Comparison of ENCODE assay signal across 27 cellular contexts in genomic region chr3:151894219-151894618, GRCh38. TPM values are rescaled to one million over a fixed set of nuclear protein-coding genes. Genes with fewer than 3 reads are reported as not detected.
DNase-seq lines count a peak whose midpoint lies in the region; ATAC-seq and TF ChIP-seq lines count a peak whose summit lies in the region.
"Had no signal": no experiment of that assay in that cellular context is flagged by ENCODE, and none has a peak within 500 bp of the region (broad histone marks: within the 10 kb centered on the region; RNA-seq: fewer than 3 reads in every experiment).

No MANE protein-coding gene starts in this region.

- no peak overlapping the region for H3K4me2 ChIP-seq in GM23338
- no peak overlapping the region for H3K4me2 ChIP-seq in IMR-90 (ENCODE audit: low read depth, low read length)
- H3K4me2 ChIP-seq in OCI-LY7 (ENCODE audit: low read length): no peak overlapping the region
- no peak overlapping the region for H3K4me2 ChIP-seq in neuronal stem cell (ENCODE audit: insufficient read depth, low read length, poor library complexity, severe bottlenecking)

- no peak overlapping the region for H3K23ac ChIP-seq in IMR-90 (ENCODE audit: low read depth, low read length)
- no peak overlapping the region for H3K23ac ChIP-seq in neuronal stem cell (ENCODE audit: low read depth, low read length, poor library complexity)

- no peak for TF ChIP-seq RAD21 in IMR-90 (IDR thresholded peaks at IDR 0.05; ENCODE audit: low read length)

- DNase-seq in GM23338 (ENCODE audit: low spot score) (no peak), IMR-90 (no peak), OCI-LY7 (ENCODE audit: low spot score) (no peak), neuronal stem cell (ENCODE audit: low spot score) (no peak), occipital lobe (lab: John Stamatoyannopoulos, UW) (no peak), COR-L47 (lab: John Stamatoyannopoulos, UW) (no peak), SKM-1 treated with dmso at 0.1 percent for 144 hours (lab: John Stamatoyannopoulos, UW; ENCODE audit: unreplicated experiment) (no peak)
- DNase-seq: Caco-2; CD4-positive, alpha-beta T cell; DMS 273 treated with DMSO at 0.1 percent for 48 hours; DMS79 treated with DMSO at 0.1 percent for 48 hours; HFFc6; MM.1S; NCI-H1048; NCI-H1417 treated with DMSO at 0.1 percent for 48 hours; NCI-H187 treated with DMSO at 0.1 percent for 48 hours; NCI-H2107; NCI-H446 treated with DMSO at 0.1 percent for 48 hours; NCI-H69; NK-92 treated with Interleukin-12 subunit alpha and Interleukin-12 subunit beta, amount 100 ng/mL, for 24 hours; Peyer's patch; SJCRH30; T1000 had no signal

- TF ChIP-seq POLR2A in IMR-90 (IDR thresholded peaks at IDR 0.05; ENCODE audit: low read depth, low read length): no peak

- ATAC-seq in GM23338: no peak
- no peak for ATAC-seq in IMR-90 (ENCODE audit: low read depth)

- H2BK5ac ChIP-seq in IMR-90 (ENCODE audit: low read depth, low read length, poor library complexity, severe bottlenecking) (no peak overlapping the region), neuronal stem cell (ENCODE audit: low read length) (no peak overlapping the region)

- no peak overlapping the region for H4K91ac ChIP-seq in IMR-90 (ENCODE audit: insufficient read depth, low read depth, low read length)
- no peak overlapping the region for H4K91ac ChIP-seq in neuronal stem cell (ENCODE audit: low read depth, low read length, poor library complexity)

- intact Hi-C loops in IMR-90 (cut with micrococcal nuclease): no loop called here
- intact Hi-C loops in OCI-LY7 (cut with micrococcal nuclease; ENCODE audit: unreplicated experiment): no loop called here

- H4K8ac ChIP-seq in IMR-90 (ENCODE audit: low read depth in 2 of 2, low read length in 2 of 2): no peak overlapping the region
- H4K8ac ChIP-seq in neuronal stem cell (ENCODE audit: low read depth, low read length): no peak overlapping the region

- H3F3A ChIP-seq in GM23338 (replicated peaks; ENCODE audit: low read depth): no peaks in the 10 kb centered on the region

- no peak overlapping the region for H3K27ac Mint-ChIP-seq in GM23338
- H3K27ac Mint-ChIP-seq: CD4-positive, alpha-beta T cell; HFFc6; T-helper 1 cell treated with Interleukin-12 subunit alpha and Interleukin-12 subunit beta and Interleukin-4 antibody, amounts not matched to agents 30 μg/mL and 1 μg/mL, for 36 hours had no signal

- in situ Hi-C loops in IMR-90 (cut with MboI; ENCODE audit: low sequenced_read_pairs): no loop called here

- no peaks in the 10 kb centered on the region for H3K9me3 Mint-ChIP-seq in GM23338
- H3K9me3 Mint-ChIP-seq: HFFc6 had no signal

- H3K27ac ChIP-seq in GM23338 (ENCODE audit: low read depth) (no peak overlapping the region), IMR-90 (ENCODE audit: insufficient read depth, low read length) (no peak overlapping the region), OCI-LY7 (ENCODE audit: low read depth, low read length, poor library complexity, severe bottlenecking) (no peak overlapping the region), neuronal stem cell (replicated peaks; ENCODE audit: low read length) (no peak overlapping the region)
- H3K27ac ChIP-seq: Peyer's patch, SJCRH30 had no signal

- no peak overlapping the region for H2AK9ac ChIP-seq in IMR-90 (replicated peaks; ENCODE audit: low read depth, low read length, poor library complexity)

- peaks cover 8% of the 10 kb centered on the region; the same call in 1 of the 2 replicates for H3K4me1 ChIP-seq in GM23338 (ENCODE audit: insufficient read depth)
- peaks cover 2% of the 10 kb centered on the region; the same call in 1 of the 2 replicates for H3K4me1 ChIP-seq in IMR-90 (ENCODE audit: control insufficient read depth, insufficient read depth, low read length)
- H3K4me1 ChIP-seq in OCI-LY7 (ENCODE audit: insufficient read depth, low read length, poor library complexity, severe bottlenecking): no peaks in the 10 kb centered on the region
- H3K4me1 ChIP-seq in neuronal stem cell (ENCODE audit: control insufficient read depth in 2 of 2, insufficient read depth in 1 of 2, low read depth in 1 of 2, low read length in 2 of 2): no peaks in the 10 kb centered on the region
- H3K4me1 ChIP-seq: Peyer's patch had no signal

- no peak overlapping the region for H2BK12ac ChIP-seq in neuronal stem cell (ENCODE audit: low read length)

- H3K27me3 ChIP-seq in GM23338 (ENCODE audit: insufficient read depth) (no peaks in the 10 kb centered on the region), IMR-90 (ENCODE audit: control insufficient read depth, insufficient read depth, low read length) (no peaks in the 10 kb centered on the region), neuronal stem cell (ENCODE audit: control insufficient read depth in 3 of 3, insufficient read depth in 3 of 3, low read depth in 1 of 3, low read length in 3 of 3) (peaks cover 0 to 2% (median 0%) of the 10 kb centered on the region in 3 experiments)
- H3K27me3 ChIP-seq: Peyer's patch, SJCRH30 had no signal

- no peak overlapping the region for H4K5ac ChIP-seq in IMR-90 (ENCODE audit: low read depth, low read length)

- H3K4me3 ChIP-seq in GM23338 (no peak overlapping the region), IMR-90 (ENCODE audit: insufficient read depth, low read depth, low read length) (no peak overlapping the region), OCI-LY7 (ENCODE audit: low read depth, low read length, poor library complexity, severe bottlenecking) (no peak overlapping the region), neuronal stem cell (ENCODE audit: low read length in 2 of 2) (no peak overlapping the region)
- H3K4me3 ChIP-seq: Peyer's patch, SJCRH30 had no signal

- TF ChIP-seq CTCF in GM23338 (conservative IDR thresholded peaks at IDR 0.05; ENCODE audit: low read depth in 2 of 2): no peak
- TF ChIP-seq CTCF in IMR-90 (conservative IDR thresholded peaks at IDR 0.05; ENCODE audit: low read depth, low read length): no peak
- no peak for TF ChIP-seq CTCF in OCI-LY7 (conservative IDR thresholded peaks at IDR 0.05; ENCODE audit: low read length)

- no peaks in the 10 kb centered on the region for H3K9me2 ChIP-seq in GM23338 (ENCODE audit: insufficient read depth)
- H3K9me2 ChIP-seq in OCI-LY7 (ENCODE audit: insufficient read depth, low read length): no peaks in the 10 kb centered on the region

- BruUV-seq in IMR-90 (replicated peaks; lab: Mats Ljungman, UMichigan) (no TSS peak), OCI-LY7 (replicated peaks; lab: Mats Ljungman, UMichigan) (no TSS peak)

- peaks cover 13% of the 10 kb centered on the region for H3K4me1 Mint-ChIP-seq in GM23338

- H3K36me3 ChIP-seq in GM23338 (ENCODE audit: insufficient read depth): no peaks in the 10 kb centered on the region
- H3K36me3 ChIP-seq in IMR-90 (ENCODE audit: control insufficient read depth, insufficient read depth, low read length): no peaks in the 10 kb centered on the region
- no peaks in the 10 kb centered on the region for H3K36me3 ChIP-seq in OCI-LY7 (ENCODE audit: insufficient read depth, low read length)
- H3K36me3 ChIP-seq in neuronal stem cell (replicated peaks in 1 of 2; ENCODE audit: control insufficient read depth in 2 of 2, insufficient read depth in 2 of 2, low read length in 2 of 2): no peaks in the 10 kb centered on the region
- H3K36me3 ChIP-seq: Peyer's patch, SJCRH30 had no signal

- H3K36me3 Mint-ChIP-seq in GM23338 (ENCODE audit: low read depth): no peaks in the 10 kb centered on the region

- H3K18ac ChIP-seq in IMR-90 (ENCODE audit: low read depth, low read length) (no peak overlapping the region), neuronal stem cell (ENCODE audit: low read length) (no peak overlapping the region)

- no peaks in the 10 kb centered on the region for H3K27me3 Mint-ChIP-seq in GM23338 (ENCODE audit: insufficient read depth, low read depth, poor library complexity)
- H3K27me3 Mint-ChIP-seq: CD4-positive, alpha-beta T cell had no signal

- H3K9ac ChIP-seq in IMR-90 (ENCODE audit: low read depth, low read length): no peak overlapping the region
- no peak overlapping the region for H3K9ac ChIP-seq in neuronal stem cell (ENCODE audit: low read depth, low read length, poor library complexity)

- POLR2A ChIA-PET in IMR-90 (lab: Charles Lee; ENCODE audit: unreplicated experiment): no interaction called here
- POLR2A ChIA-PET in OCI-LY7 (lab: Charles Lee): interaction anchor here (0.7 kb wide), 1 partner anchor 823 kb away, joined by 3 read pairs; no protein-coding TSS in a partner anchor

- H2AK5ac ChIP-seq in IMR-90 (ENCODE audit: low read depth, low read length) (no peak overlapping the region), neuronal stem cell (ENCODE audit: low read depth, low read length) (no peak overlapping the region)

- no peak overlapping the region for H3K56ac ChIP-seq in IMR-90 (ENCODE audit: extremely low read depth, insufficient read depth, low read length)

- no peaks in the 10 kb centered on the region for H3K9me3 ChIP-seq in IMR-90 (ENCODE audit: control insufficient read depth, insufficient read depth, low read length)
- H3K9me3 ChIP-seq in OCI-LY7 (ENCODE audit: low read length): no peaks in the 10 kb centered on the region
- no peaks in the 10 kb centered on the region for H3K9me3 ChIP-seq in neuronal stem cell (replicated peaks in 1 of 2; ENCODE audit: control insufficient read depth in 2 of 2, insufficient read depth in 1 of 2, low read depth in 1 of 2, low read length in 2 of 2)
- H3K9me3 ChIP-seq: Caco-2, Peyer's patch, SJCRH30 had no signal

- no peaks in the 10 kb centered on the region for H3K79me1 ChIP-seq in IMR-90 (ENCODE audit: low read depth in 1 of 2, low read length in 2 of 2)
- no peaks in the 10 kb centered on the region for H3K79me1 ChIP-seq in neuronal stem cell (ENCODE audit: low read depth, low read length)

- no peaks in the 10 kb centered on the region for H3K79me2 ChIP-seq in GM23338 (replicated peaks; ENCODE audit: insufficient read depth)
- H3K79me2 ChIP-seq in OCI-LY7 (ENCODE audit: insufficient read depth, low read depth, low read length): no peaks in the 10 kb centered on the region

- no peaks in the 10 kb centered on the region for H4K20me1 ChIP-seq in GM23338 (replicated peaks; ENCODE audit: insufficient read depth)
- no peaks in the 10 kb centered on the region for H4K20me1 ChIP-seq in IMR-90 (ENCODE audit: insufficient read depth, low read length)
- H4K20me1 ChIP-seq in OCI-LY7 (ENCODE audit: insufficient read depth, low read length): no peaks in the 10 kb centered on the region

- no peaks in the 10 kb centered on the region for H3K9me1 ChIP-seq in IMR-90 (ENCODE audit: insufficient read depth, low read length)

- H2BK20ac ChIP-seq in IMR-90 (ENCODE audit: low read depth, low read length): peak overlapping the region; percentile 65; the same call in 1 of the 2 replicates

- dilution Hi-C loops in IMR-90 (cut with HindIII; ENCODE audit: low sequenced_read_pairs, unreplicated experiment): no loop called here

- no peak overlapping the region for H3K4me3 Mint-ChIP-seq in GM23338
- H3K4me3 Mint-ChIP-seq: CD4-positive, alpha-beta T cell; HFFc6; T-helper 1 cell treated with Interleukin-12 subunit alpha and Interleukin-12 subunit beta and Interleukin-4 antibody, amounts not matched to agents 30 μg/mL and 1 μg/mL, for 36 hours had no signal

- CTCF ChIA-PET in IMR-90 (lab: Yijun Ruan, JAX) (no interaction called here), OCI-LY7 (lab: Charles Lee; ENCODE audit: unreplicated experiment) (no interaction called here)

- no peak overlapping the region for H3K14ac ChIP-seq in IMR-90 (replicated peaks; ENCODE audit: low read depth, low read length)
- no peak overlapping the region for H3K14ac ChIP-seq in neuronal stem cell (ENCODE audit: low read length)

- H2BK15ac ChIP-seq in IMR-90 (ENCODE audit: low read depth, low read length) (0 out of 3 replicates have a peak overlapping the region, but pooled peaks have one; percentile 26), neuronal stem cell (ENCODE audit: low read length) (no peak overlapping the region)

- H2AFZ ChIP-seq in GM23338 (peak overlapping the region; percentile 67), IMR-90 (replicated peaks; ENCODE audit: low read length, poor library complexity) (no peak overlapping the region), OCI-LY7 (ENCODE audit: low read length) (peak overlapping the region; percentile 71), neuronal stem cell (ENCODE audit: low read length) (peak overlapping the region; percentile 71)

- H3K4ac ChIP-seq in IMR-90 (ENCODE audit: low read depth, low read length) (no peak overlapping the region), neuronal stem cell (ENCODE audit: low read length) (no peak overlapping the region)

- H2BK120ac ChIP-seq in IMR-90 (ENCODE audit: low read depth, low read length) (peak overlapping the region; percentile 57; the same call in 1 of the 2 replicates), neuronal stem cell (ENCODE audit: low read depth, low read length) (no peak overlapping the region)

RNA-seq across cellular contexts. Expression of gene SUCNR1, which starts 20.8 kb away (rescaled TPM):
- total RNA-seq in GM23338 (2014; rRNA removed; shearing (Covaris generic)): not detected in 2 replicates
- polyA plus RNA-seq in GM23338 (2016; fragmentation: Nextera tagmentation; extraction: Ambion mirVana): not detected in 2 replicates
- not detected in 2 replicates for total RNA-seq in IMR-90 (2012; rRNA removed)
- polyA plus RNA-seq in IMR-90 (2012; rRNA removed): not detected in 2 replicates
- not detected in 2 replicates for polyA plus RNA-seq in IMR-90 (2012; cell fraction: cytosol; rRNA removed)
- polyA plus RNA-seq in IMR-90 (2012; cell fraction: nucleus; rRNA removed; ENCODE audit: low replicate concordance): not detected in 2 replicates
- not detected in 2 replicates for total RNA-seq in OCI-LY7 (2014; rRNA removed; shearing (Covaris generic))
- total RNA-seq in OCI-LY7 (2022): not detected in 2 replicates
- not detected for polyA plus RNA-seq in neuronal stem cell (2013, experiment 1 of 2)
- polyA plus RNA-seq in neuronal stem cell (2013, experiment 2 of 2): not detected
- 1.2 TPM for total RNA-seq in occipital lobe
- total RNA-seq: Caco-2; CD4-positive, alpha-beta T cell; HFFc6; HT1080; LHCN-M2 had no signal
- polyA plus RNA-seq: BJ had no signal
